17 cellular contexts compared by ENCODE assay signal in genomic region chr1:110719908-110720307, GRCh38. TPM values are rescaled to one million over a fixed set of nuclear protein-coding genes. Genes with fewer than 3 reads are reported as not detected.
DNase-seq lines count a peak whose midpoint lies in the region; ATAC-seq and TF ChIP-seq lines count a peak whose summit lies in the region.
"Had no signal": no experiment of that assay in that cellular context is flagged by ENCODE, and none has a peak within 500 bp of the region (broad histone marks: within the 10 kb centered on the region; RNA-seq: fewer than 3 reads in every experiment).

No MANE protein-coding gene starts in this region.

- DNase-seq in CD1c-positive myeloid dendritic cell (ENCODE audit: extremely low spot score) (peak; percentile 47), SW480 (ENCODE audit: low spot score) (peak; percentile 79), lower lobe of right lung (no peak), osteoblast (ENCODE audit: insufficient read length, low spot score, missing footprints) (no peak), tibial artery (no peak), psoas muscle (no peak)
- DNase-seq: 8988T; ACHN; BE2C; C1 segment of cervical spinal cord; Caco-2; Calu3; CD4-positive, alpha-beta T cell; CD8-positive, alpha-beta T cell; DMS79 treated with DMSO at 0.1 percent for 48 hours; GF-D8 had no signal

- H3K36me3 ChIP-seq in lower lobe of right lung (no peaks in the 10 kb centered on the region), osteoblast (ENCODE audit: insufficient read depth, low read length) (no peaks in the 10 kb centered on the region), tibial artery (no peaks in the 10 kb centered on the region), psoas muscle (ENCODE audit: insufficient read depth in 1 of 2, low read depth in 1 of 2) (no peaks in the 10 kb centered on the region)
- H3K36me3 ChIP-seq: BE2C, BLaER1 had no signal

- no peaks in the 10 kb centered on the region for H3K9me3 ChIP-seq in lower lobe of right lung
- H3K9me3 ChIP-seq in osteoblast (ENCODE audit: low read depth, low read length), result no peaks in the 10 kb centered on the region
- H3K9me3 ChIP-seq in tibial artery, result no peaks in the 10 kb centered on the region
- H3K9me3 ChIP-seq in psoas muscle, result no peaks in the 10 kb centered on the region
- H3K9me3 ChIP-seq: BE2C, BLaER1, Caco-2 had no signal

- 75 to 78% (median 76%) methylated on average over 2 of the region's 2 CpGs for WGBS in psoas muscle, 3 donors

- H3K4me3 ChIP-seq in lower lobe of right lung (no peak overlapping the region), osteoblast (ENCODE audit: insufficient read depth, low read length) (no peak overlapping the region), tibial artery (no peak overlapping the region), psoas muscle (no peak overlapping the region)
- H3K4me3 ChIP-seq: BLaER1 had no signal

- H3K27ac ChIP-seq in lower lobe of right lung, result no peak overlapping the region
- H3K27ac ChIP-seq in osteoblast (ENCODE audit: low read depth, low read length), result no peak overlapping the region
- no peak overlapping the region for H3K27ac ChIP-seq in tibial artery
- H3K27ac ChIP-seq in psoas muscle, result no peak overlapping the region
- H3K27ac ChIP-seq: BLaER1 had no signal

- H2AFZ ChIP-seq in osteoblast (ENCODE audit: low read length), result no peak overlapping the region

- no peaks in the 10 kb centered on the region for H3K27me3 ChIP-seq in lower lobe of right lung (ENCODE audit: low read depth)
- H3K27me3 ChIP-seq in osteoblast (ENCODE audit: insufficient read depth, low read length), result no peaks in the 10 kb centered on the region
- peaks cover 0 to 11% of the 10 kb centered on the region in 2 donors for H3K27me3 ChIP-seq in tibial artery
- peaks cover 0 to 15% (median 0%) of the 10 kb centered on the region in 3 donors for H3K27me3 ChIP-seq in psoas muscle (ENCODE audit: insufficient read depth in 3 of 3, low read length in 2 of 3)
- H3K27me3 ChIP-seq: BE2C, BLaER1 had no signal

- no peaks in the 10 kb centered on the region for H4K20me1 ChIP-seq in osteoblast (ENCODE audit: insufficient read depth, low read length)
- H4K20me1 ChIP-seq: BLaER1 had no signal

- no peaks in the 10 kb centered on the region for H3K79me2 ChIP-seq in osteoblast (ENCODE audit: insufficient read depth, low read length)

- intact Hi-C loops in lower lobe of right lung (cut with DNase I), result no loop called here
- intact Hi-C loops in tibial artery (cut with DNase I; ENCODE audit: low total_unique reads), result no loop called here
- intact Hi-C loops in psoas muscle (cut with DNase I), result no loop called here

- H3K4me1 ChIP-seq in lower lobe of right lung (no peaks in the 10 kb centered on the region), osteoblast (ENCODE audit: insufficient read depth, low read length) (no peaks in the 10 kb centered on the region), tibial artery (no peaks in the 10 kb centered on the region), psoas muscle (no peaks in the 10 kb centered on the region)
- H3K4me1 ChIP-seq: BE2C, BLaER1, Caco-2 had no signal

- H3K4me2 ChIP-seq in osteoblast (ENCODE audit: insufficient read depth, low read length), result no peak overlapping the region
- H3K4me2 ChIP-seq: BLaER1 had no signal

- ATAC-seq in lower lobe of right lung (peak; percentile 50 to 52), psoas muscle (no peak)
- ATAC-seq: CD8-positive, alpha-beta T cell had no signal

- no peak for TF ChIP-seq CTCF in lower lobe of right lung (IDR thresholded peaks at IDR 0.05)
- TF ChIP-seq CTCF in osteoblast (IDR thresholded peaks at IDR 0.05; ENCODE audit: extremely low read depth, low read depth, low read length), result no peak
- TF ChIP-seq CTCF in tibial artery (IDR thresholded peaks at IDR 0.05), result no peak
- no peak for TF ChIP-seq CTCF in psoas muscle (IDR thresholded peaks at IDR 0.05)

RNA-seq across cellular contexts. Expression of gene KCNA3, which starts 45.2 kb away (rescaled TPM):
- total RNA-seq in lower lobe of right lung (19.4 TPM), osteoblast (not detected in 2 replicates), psoas muscle (under 1 TPM in 3 of 4 donors, not detected in 1; 0.08 to 0.56 (median 0.16) TPM)
- not detected for polyA plus RNA-seq in psoas muscle
- total RNA-seq: Caco-2, Calu3 had no signal

Comparison
In these comparisons a context has a peak if more than half of its experiments do, and no peak if none do; other contexts are left out.
1. DNase-seq: peak in CD1c-positive myeloid dendritic cell (single experiment) and SW480 (single experiment); none in lower lobe of right lung (single experiment), osteoblast (single experiment), tibial artery (0 of 2) and psoas muscle (0 of 2).
2. ATAC-seq: peak in lower lobe of right lung (2 of 2); none in psoas muscle (0 of 4).
3. RNA of gene KCNA3, which starts 45.2 kb away (total RNA-seq): 19.4 TPM in lower lobe of right lung (single experiment); 0.08 to 0.56 TPM in psoas muscle and not detected in osteoblast; every median in the first group is over 10 times any median in the second.